In the genomic region with DNA sequence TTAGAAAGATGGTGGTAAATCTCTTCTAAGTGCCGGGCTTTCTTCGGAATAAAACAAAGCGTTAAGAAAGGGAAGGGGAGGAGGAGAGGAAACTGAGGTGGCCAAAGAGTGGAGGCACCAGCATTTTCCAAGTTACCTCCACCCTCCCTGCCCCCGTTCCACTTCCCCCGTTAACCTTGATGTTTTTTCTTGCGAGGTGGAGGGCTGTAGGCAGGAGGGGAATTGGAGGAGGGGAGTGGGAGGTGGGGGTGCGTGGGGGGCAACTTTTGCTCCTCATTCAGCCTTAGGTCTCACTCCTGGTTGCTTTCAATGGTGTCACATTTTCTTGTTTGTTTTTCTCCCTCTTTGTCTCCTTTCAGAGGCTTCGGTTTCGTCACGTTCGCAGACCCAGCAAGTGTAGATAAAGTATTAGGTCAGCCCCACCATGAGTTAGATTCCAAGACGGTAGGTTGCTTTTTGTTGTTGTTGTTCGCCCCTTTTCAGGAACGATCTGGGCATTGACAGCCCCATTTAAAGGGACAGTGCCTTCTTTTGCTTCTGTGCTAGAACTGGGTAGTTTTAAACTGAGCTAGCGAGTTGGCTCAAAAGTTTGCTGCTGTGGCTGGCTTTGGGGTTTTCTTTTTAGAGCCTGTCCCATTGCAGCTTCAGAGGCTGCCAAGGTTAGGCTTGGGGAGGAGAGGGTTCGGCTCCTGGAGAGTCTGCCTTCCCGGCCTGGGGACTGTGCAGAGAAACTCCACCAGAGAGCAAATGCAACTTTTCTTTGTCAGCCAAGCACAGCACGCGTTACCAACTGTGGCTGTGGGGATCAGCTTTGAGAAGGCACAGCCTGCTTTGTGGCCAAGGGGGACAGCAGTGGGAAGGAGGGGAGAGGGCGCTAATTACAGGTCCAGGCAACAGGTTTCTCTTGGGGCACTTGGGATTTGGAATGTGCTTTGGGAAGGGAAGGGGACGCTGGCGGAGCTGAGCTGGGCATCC, we compare ENCODE assay signal across 1 cellular context.
TF ChIP-seq lines count a peak whose summit lies in the region.

No MANE protein-coding gene starts in this region.

TF ChIP-seq in HEK293, 187 proteins besides CTCF, POLR2A, EP300 and RAD21 (continued from another document and continues in another):
- TF ChIP-seq, protein P1, sequence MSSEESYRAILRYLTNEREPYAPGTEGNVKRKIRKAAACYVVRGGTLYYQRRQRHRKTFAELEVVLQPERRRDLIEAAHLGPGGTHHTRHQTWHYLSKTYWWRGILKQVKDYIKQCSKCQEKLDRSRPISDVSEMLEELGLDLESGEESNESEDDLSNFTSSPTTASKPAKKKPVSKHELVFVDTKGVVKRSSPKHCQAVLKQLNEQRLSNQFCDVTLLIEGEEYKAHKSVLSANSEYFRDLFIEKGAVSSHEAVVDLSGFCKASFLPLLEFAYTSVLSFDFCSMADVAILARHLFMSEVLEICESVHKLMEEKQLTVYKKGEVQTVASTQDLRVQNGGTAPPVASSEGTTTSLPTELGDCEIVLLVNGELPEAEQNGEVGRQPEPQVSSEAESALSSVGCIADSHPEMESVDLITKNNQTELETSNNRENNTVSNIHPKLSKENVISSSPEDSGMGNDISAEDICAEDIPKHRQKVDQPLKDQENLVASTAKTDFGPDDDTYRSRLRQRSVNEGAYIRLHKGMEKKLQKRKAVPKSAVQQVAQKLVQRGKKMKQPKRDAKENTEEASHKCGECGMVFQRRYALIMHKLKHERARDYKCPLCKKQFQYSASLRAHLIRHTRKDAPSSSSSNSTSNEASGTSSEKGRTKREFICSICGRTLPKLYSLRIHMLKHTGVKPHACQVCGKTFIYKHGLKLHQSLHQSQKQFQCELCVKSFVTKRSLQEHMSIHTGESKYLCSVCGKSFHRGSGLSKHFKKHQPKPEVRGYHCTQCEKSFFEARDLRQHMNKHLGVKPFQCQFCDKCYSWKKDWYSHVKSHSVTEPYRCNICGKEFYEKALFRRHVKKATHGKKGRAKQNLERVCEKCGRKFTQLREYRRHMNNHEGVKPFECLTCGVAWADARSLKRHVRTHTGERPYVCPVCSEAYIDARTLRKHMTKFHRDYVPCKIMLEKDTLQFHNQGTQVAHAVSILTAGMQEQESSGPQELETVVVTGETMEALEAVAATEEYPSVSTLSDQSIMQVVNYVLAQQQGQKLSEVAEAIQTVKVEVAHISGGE (tag by site-specific recombination; conservative IDR thresholded peaks at IDR 0.05; ENCODE audit: low read depth) = no peak
- TF ChIP-seq REPIN1 (tag by site-specific recombination; IDR thresholded peaks at IDR 0.05; ENCODE audit: low read depth) = no peak
- TF ChIP-seq, protein P2, sequence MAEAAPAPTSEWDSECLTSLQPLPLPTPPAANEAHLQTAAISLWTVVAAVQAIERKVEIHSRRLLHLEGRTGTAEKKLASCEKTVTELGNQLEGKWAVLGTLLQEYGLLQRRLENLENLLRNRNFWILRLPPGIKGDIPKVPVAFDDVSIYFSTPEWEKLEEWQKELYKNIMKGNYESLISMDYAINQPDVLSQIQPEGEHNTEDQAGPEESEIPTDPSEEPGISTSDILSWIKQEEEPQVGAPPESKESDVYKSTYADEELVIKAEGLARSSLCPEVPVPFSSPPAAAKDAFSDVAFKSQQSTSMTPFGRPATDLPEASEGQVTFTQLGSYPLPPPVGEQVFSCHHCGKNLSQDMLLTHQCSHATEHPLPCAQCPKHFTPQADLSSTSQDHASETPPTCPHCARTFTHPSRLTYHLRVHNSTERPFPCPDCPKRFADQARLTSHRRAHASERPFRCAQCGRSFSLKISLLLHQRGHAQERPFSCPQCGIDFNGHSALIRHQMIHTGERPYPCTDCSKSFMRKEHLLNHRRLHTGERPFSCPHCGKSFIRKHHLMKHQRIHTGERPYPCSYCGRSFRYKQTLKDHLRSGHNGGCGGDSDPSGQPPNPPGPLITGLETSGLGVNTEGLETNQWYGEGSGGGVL (tag by site-specific recombination; IDR thresholded peaks at IDR 0.05) = peak; percentile 89
- TF ChIP-seq ZNF394 (tag by site-specific recombination; IDR thresholded peaks at IDR 0.05; ENCODE audit: borderline replicate concordance) = no peak
- TF ChIP-seq ZNF670 (tag by site-specific recombination; IDR thresholded peaks at IDR 0.05; ENCODE audit: low read depth) = no peak
- TF ChIP-seq KLF8 (tag by site-specific recombination; IDR thresholded peaks at IDR 0.05) = no peak
- TF ChIP-seq, protein P3, sequence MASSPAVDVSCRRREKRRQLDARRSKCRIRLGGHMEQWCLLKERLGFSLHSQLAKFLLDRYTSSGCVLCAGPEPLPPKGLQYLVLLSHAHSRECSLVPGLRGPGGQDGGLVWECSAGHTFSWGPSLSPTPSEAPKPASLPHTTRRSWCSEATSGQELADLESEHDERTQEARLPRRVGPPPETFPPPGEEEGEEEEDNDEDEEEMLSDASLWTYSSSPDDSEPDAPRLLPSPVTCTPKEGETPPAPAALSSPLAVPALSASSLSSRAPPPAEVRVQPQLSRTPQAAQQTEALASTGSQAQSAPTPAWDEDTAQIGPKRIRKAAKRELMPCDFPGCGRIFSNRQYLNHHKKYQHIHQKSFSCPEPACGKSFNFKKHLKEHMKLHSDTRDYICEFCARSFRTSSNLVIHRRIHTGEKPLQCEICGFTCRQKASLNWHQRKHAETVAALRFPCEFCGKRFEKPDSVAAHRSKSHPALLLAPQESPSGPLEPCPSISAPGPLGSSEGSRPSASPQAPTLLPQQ (tag by site-specific recombination; IDR thresholded peaks at IDR 0.05) = no peak
- no peak for TF ChIP-seq ZNF677 (tag by site-specific recombination; IDR thresholded peaks at IDR 0.05)
- TF ChIP-seq FEZF1 (tag by site-specific recombination; IDR thresholded peaks at IDR 0.05) = no peak
- TF ChIP-seq, protein P4, sequence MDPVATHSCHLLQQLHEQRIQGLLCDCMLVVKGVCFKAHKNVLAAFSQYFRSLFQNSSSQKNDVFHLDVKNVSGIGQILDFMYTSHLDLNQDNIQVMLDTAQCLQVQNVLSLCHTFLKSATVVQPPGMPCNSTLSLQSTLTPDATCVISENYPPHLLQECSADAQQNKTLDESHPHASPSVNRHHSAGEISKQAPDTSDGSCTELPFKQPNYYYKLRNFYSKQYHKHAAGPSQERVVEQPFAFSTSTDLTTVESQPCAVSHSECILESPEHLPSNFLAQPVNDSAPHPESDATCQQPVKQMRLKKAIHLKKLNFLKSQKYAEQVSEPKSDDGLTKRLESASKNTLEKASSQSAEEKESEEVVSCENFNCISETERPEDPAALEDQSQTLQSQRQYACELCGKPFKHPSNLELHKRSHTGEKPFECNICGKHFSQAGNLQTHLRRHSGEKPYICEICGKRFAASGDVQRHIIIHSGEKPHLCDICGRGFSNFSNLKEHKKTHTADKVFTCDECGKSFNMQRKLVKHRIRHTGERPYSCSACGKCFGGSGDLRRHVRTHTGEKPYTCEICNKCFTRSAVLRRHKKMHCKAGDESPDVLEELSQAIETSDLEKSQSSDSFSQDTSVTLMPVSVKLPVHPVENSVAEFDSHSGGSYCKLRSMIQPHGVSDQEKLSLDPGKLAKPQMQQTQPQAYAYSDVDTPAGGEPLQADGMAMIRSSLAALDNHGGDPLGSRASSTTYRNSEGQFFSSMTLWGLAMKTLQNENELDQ (tag by site-specific recombination; IDR thresholded peaks at IDR 0.05; ENCODE audit: low read depth) = no peak
- TF ChIP-seq ZNF707 (tag by site-specific recombination; IDR thresholded peaks at IDR 0.05) = no peak
- 0 out of 2 replicates have a peak, but pooled peaks have one; percentile 30 for TF ChIP-seq MZF1 (tag by site-specific recombination; IDR thresholded peaks at IDR 0.05; ENCODE audit: borderline replicate concordance)
- TF ChIP-seq ZSCAN16 (tag by site-specific recombination; IDR thresholded peaks at IDR 0.05) = no peak
- TF ChIP-seq ZNF16 (tag by site-specific recombination; IDR thresholded peaks at IDR 0.05; ENCODE audit: low read depth) = no peak
- no peak for TF ChIP-seq HOXC10 (CRISPR knock-in tag; IDR thresholded peaks at IDR 0.05)
- peak; percentile 93 for TF ChIP-seq SCRT2 (tag by site-specific recombination; IDR thresholded peaks at IDR 0.05)
- TF ChIP-seq ZSCAN30 (tag by site-specific recombination; IDR thresholded peaks at IDR 0.05) = no peak
- no peak for TF ChIP-seq WT1 (tag by site-specific recombination; IDR thresholded peaks at IDR 0.05)
- no peak for TF ChIP-seq ZFP41 (tag by site-specific recombination; IDR thresholded peaks at IDR 0.05; ENCODE audit: borderline replicate concordance)
- no peak for TF ChIP-seq ZNF114 (tag by site-specific recombination; IDR thresholded peaks at IDR 0.05)
- TF ChIP-seq, protein P5, sequence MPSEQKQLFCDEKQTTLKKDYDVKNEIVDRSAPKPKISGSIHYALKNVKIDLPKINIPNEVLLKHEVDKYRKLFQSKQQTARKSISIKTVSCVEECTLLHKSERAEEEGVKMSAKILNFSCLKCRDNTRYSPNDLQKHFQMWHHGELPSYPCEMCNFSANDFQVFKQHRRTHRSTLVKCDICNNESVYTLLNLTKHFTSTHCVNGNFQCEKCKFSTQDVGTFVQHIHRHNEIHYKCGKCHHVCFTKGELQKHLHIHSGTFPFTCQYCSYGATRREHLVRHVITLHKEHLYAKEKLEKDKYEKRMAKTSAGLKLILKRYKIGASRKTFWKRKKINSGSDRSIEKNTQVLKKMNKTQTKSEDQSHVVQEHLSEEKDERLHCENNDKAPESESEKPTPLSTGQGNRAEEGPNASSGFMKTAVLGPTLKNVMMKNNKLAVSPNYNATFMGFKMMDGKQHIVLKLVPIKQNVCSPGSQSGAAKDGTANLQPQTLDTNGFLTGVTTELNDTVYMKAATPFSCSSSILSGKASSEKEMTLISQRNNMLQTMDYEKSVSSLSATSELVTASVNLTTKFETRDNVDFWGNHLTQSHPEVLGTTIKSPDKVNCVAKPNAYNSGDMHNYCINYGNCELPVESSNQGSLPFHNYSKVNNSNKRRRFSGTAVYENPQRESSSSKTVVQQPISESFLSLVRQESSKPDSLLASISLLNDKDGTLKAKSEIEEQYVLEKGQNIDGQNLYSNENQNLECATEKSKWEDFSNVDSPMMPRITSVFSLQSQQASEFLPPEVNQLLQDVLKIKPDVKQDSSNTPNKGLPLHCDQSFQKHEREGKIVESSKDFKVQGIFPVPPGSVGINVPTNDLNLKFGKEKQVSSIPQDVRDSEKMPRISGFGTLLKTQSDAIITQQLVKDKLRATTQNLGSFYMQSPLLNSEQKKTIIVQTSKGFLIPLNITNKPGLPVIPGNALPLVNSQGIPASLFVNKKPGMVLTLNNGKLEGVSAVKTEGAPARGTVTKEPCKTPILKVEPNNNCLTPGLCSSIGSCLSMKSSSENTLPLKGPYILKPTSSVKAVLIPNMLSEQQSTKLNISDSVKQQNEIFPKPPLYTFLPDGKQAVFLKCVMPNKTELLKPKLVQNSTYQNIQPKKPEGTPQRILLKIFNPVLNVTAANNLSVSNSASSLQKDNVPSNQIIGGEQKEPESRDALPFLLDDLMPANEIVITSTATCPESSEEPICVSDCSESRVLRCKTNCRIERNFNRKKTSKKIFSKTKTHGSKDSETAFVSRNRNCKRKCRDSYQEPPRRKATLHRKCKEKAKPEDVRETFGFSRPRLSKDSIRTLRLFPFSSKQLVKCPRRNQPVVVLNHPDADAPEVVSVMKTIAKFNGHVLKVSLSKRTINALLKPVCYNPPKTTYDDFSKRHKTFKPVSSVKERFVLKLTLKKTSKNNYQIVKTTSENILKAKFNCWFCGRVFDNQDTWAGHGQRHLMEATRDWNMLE (tag by site-specific recombination; conservative IDR thresholded peaks at IDR 0.05; ENCODE audit: low read depth) = no peak
- TF ChIP-seq ZNF654 (tag by site-specific recombination; IDR thresholded peaks at IDR 0.05; ENCODE audit: low read depth) = no peak
- no peak for TF ChIP-seq ZNF610 (tag by site-specific recombination; IDR thresholded peaks at IDR 0.05; ENCODE audit: borderline replicate concordance)
- TF ChIP-seq ZNF19 (tag by site-specific recombination; IDR thresholded peaks at IDR 0.05; ENCODE audit: low read depth) = no peak
- no peak for TF ChIP-seq ZNF426 (tag by site-specific recombination; IDR thresholded peaks at IDR 0.05)
- TF ChIP-seq ZNF366 (tag by site-specific recombination; conservative IDR thresholded peaks at IDR 0.05) = no peak
- no peak for TF ChIP-seq ZNF311 (tag by site-specific recombination; IDR thresholded peaks at IDR 0.05; ENCODE audit: borderline replicate concordance)
- TF ChIP-seq, protein P6, sequence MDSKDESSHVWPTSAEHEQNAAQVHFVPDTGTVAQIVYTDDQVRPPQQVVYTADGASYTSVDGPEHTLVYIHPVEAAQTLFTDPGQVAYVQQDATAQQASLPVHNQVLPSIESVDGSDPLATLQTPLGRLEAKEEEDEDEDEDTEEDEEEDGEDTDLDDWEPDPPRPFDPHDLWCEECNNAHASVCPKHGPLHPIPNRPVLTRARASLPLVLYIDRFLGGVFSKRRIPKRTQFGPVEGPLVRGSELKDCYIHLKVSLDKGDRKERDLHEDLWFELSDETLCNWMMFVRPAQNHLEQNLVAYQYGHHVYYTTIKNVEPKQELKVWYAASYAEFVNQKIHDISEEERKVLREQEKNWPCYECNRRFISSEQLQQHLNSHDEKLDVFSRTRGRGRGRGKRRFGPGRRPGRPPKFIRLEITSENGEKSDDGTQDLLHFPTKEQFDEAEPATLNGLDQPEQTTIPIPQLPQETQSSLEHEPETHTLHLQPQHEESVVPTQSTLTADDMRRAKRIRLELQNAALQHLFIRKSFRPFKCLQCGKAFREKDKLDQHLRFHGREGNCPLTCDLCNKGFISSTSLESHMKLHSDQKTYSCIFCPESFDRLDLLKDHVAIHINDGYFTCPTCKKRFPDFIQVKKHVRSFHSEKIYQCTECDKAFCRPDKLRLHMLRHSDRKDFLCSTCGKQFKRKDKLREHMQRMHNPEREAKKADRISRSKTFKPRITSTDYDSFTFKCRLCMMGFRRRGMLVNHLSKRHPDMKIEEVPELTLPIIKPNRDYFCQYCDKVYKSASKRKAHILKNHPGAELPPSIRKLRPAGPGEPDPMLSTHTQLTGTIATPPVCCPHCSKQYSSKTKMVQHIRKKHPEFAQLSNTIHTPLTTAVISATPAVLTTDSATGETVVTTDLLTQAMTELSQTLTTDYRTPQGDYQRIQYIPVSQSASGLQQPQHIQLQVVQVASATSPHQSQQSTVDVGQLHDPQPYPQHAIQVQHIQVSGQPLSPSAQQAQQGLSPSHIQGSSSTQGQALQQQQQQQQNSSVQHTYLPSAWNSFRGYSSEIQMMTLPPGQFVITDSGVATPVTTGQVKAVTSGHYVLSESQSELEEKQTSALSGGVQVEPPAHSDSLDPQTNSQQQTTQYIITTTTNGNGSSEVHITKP (tag by site-specific recombination; IDR thresholded peaks at IDR 0.05) = peak; percentile 24; the same call in 1 of the 2 replicates
- no peak for TF ChIP-seq ZNF184 (tag by site-specific recombination; IDR thresholded peaks at IDR 0.05)
- no peak for TF ChIP-seq ZIC2 (tag by site-specific recombination; IDR thresholded peaks at IDR 0.05)
- TF ChIP-seq, protein P7, sequence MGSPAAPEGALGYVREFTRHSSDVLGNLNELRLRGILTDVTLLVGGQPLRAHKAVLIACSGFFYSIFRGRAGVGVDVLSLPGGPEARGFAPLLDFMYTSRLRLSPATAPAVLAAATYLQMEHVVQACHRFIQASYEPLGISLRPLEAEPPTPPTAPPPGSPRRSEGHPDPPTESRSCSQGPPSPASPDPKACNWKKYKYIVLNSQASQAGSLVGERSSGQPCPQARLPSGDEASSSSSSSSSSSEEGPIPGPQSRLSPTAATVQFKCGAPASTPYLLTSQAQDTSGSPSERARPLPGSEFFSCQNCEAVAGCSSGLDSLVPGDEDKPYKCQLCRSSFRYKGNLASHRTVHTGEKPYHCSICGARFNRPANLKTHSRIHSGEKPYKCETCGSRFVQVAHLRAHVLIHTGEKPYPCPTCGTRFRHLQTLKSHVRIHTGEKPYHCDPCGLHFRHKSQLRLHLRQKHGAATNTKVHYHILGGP (tag by site-specific recombination; IDR thresholded peaks at IDR 0.05) = peak; percentile 53; the same call in 1 of the 2 replicates
- TF ChIP-seq ZNF76 (tag by site-specific recombination; IDR thresholded peaks at IDR 0.05; ENCODE audit: borderline replicate concordance, low read depth) = no peak
